In the genomic region with DNA sequence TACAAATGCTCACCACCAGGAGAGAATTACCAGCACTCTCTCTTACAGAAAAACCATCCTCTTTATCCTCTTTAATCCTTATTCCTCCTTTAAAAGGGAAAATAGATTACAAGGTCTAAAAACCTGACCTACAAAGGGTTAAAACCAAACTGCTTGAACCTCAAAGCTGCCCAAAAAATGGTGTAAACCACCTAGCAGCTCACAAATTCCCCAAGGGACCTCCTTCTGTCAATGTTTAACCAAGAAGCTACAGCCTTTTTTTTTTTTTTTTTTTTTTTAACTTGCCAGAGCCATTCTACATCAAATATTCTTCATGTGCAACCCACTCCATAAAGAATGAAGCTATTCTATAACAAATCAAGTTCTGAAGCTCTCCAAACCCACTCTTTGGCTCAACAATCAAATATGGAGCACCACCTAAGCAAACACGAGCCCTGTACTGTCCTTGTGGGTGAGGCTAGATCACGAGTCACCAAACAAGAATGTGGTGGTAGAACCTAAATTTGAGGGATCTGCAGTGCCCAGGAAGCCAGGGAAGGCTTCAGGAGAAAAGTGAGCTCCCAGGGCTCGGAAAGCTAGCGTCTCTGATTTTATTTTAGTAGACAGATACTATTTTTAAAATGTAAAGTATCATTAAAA, we compare ENCODE assay signal across 8 cellular contexts. TPM values are rescaled to one million over a fixed set of nuclear protein-coding genes. Genes with fewer than 3 reads are reported as not detected.
DNase-seq lines count a peak whose midpoint lies in the region; ATAC-seq and TF ChIP-seq lines count a peak whose summit lies in the region.

No MANE protein-coding gene starts in this region.

- DNase-seq in DMS79 treated with DMSO at 0.1 percent for 48 hours (lab: John Stamatoyannopoulos, UW), result peak; percentile 12
- no peak for DNase-seq in DMS79 (lab: John Stamatoyannopoulos, UW)
- DNase-seq in MG63, result peak; percentile 42
- DNase-seq in fibroblast of lung (ENCODE audit: low read depth in 2 of 2), result peak; percentile 59 to 89
- no peak for DNase-seq in tibial nerve (ENCODE audit: low spot score in 2 of 2)
- no peak for DNase-seq in stimulated activated CD4-positive, alpha-beta T cell treated with anti-CD3 and anti-CD28 coated beads, Interleukin-4, amount 100 ng/mL, for 1 hour
- DNase-seq in NCI-H748 (lab: John Stamatoyannopoulos, UW; ENCODE audit: unreplicated experiment), result no peak

- no peak for ATAC-seq in HG02623 (IDR thresholded peaks at IDR 0.05; ENCODE audit: unreplicated experiment)

- H3K79me2 ChIP-seq in fibroblast of lung (ENCODE audit: control insufficient read depth, insufficient read depth, low read length), result no peaks in the 10 kb centered on the region

- H3K4me2 ChIP-seq in fibroblast of lung (ENCODE audit: extremely low read depth, insufficient read depth, low read length), result peak overlapping the region; percentile 63

- H3K27ac ChIP-seq in fibroblast of lung (ENCODE audit: insufficient read depth, low read length), result peak overlapping the region; percentile 43
- H3K27ac ChIP-seq in tibial nerve, result peak overlapping the region in 3 of 4 donors; percentile 58 to 86 (median 82)

- peak overlapping the region; percentile 21 for H2AFZ ChIP-seq in fibroblast of lung (ENCODE audit: low read length)

- no peak overlapping the region for H3K4me3 ChIP-seq in MG63
- no peak overlapping the region for H3K4me3 ChIP-seq in fibroblast of lung (replicated peaks in 1 of 4; ENCODE audit: control extremely low read depth in 1 of 4, insufficient read depth in 1 of 4, low read depth in 3 of 4, low read length in 4 of 4)
- H3K4me3 ChIP-seq in tibial nerve, result no peak overlapping the region

- no peaks in the 10 kb centered on the region for H3K9me3 ChIP-seq in MG63
- no peaks in the 10 kb centered on the region for H3K9me3 ChIP-seq in fibroblast of lung (ENCODE audit: control insufficient read depth, insufficient read depth, low read depth, low read length)
- peaks cover 0 to 3% (median 0%) of the 10 kb centered on the region in 4 donors for H3K9me3 ChIP-seq in tibial nerve

- no peak for TF ChIP-seq EP300 in tibial nerve (IDR thresholded peaks at IDR 0.05)

- TF ChIP-seq POLR2A in tibial nerve (IDR thresholded peaks at IDR 0.05), result no peak

- no peak for TF ChIP-seq CTCF in fibroblast of lung (conservative IDR thresholded peaks at IDR 0.05 in 1 of 2, IDR thresholded peaks at IDR 0.05 in 1 of 2; ENCODE audit: low read depth in 1 of 2, low read length in 2 of 2)
- no peak for TF ChIP-seq CTCF in tibial nerve (IDR thresholded peaks at IDR 0.05)

- H3K36me3 ChIP-seq in MG63 (no peaks in the 10 kb centered on the region), fibroblast of lung (ENCODE audit: control insufficient read depth, insufficient read depth, low read length) (no peaks in the 10 kb centered on the region), tibial nerve (no peaks in the 10 kb centered on the region)

- H3K4me1 ChIP-seq in fibroblast of lung (ENCODE audit: control insufficient read depth, extremely low read depth, insufficient read depth, low read length) (peaks cover 14% of the 10 kb centered on the region), tibial nerve (peaks cover 0 to 42% (median 33%) of the 10 kb centered on the region in 4 donors)

- H3K27me3 ChIP-seq in MG63, result no peaks in the 10 kb centered on the region
- no peaks in the 10 kb centered on the region for H3K27me3 ChIP-seq in fibroblast of lung (ENCODE audit: control insufficient read depth, insufficient read depth, low read length)
- H3K27me3 ChIP-seq in tibial nerve, result no peaks in the 10 kb centered on the region

- H3K9ac ChIP-seq in fibroblast of lung (ENCODE audit: insufficient read depth, low read length), result no peak overlapping the region

- 54 to 62% methylated on average over 4 of the region's 4 CpGs for WGBS in tibial nerve, 2 donors

- H4K20me1 ChIP-seq in fibroblast of lung (ENCODE audit: control insufficient read depth, extremely low read depth, insufficient read depth, low read length), result no peaks in the 10 kb centered on the region

RNA-seq across cellular contexts. Expression of gene OSBPL10, which starts 20.1 kb away (rescaled TPM):
- 2.5 and 3.7 TPM in 2 replicates for total RNA-seq in MG63 (2014; rRNA removed; shearing (Covaris generic); ENCODE audit: low replicate concordance)
- total RNA-seq in fibroblast of lung, result 3.6 and 7.1 TPM in 2 replicates
- polyA plus RNA-seq in fibroblast of lung, result 7.5 and 9.9 TPM in 2 replicates
- 7.4 and 9.9 TPM in 2 replicates for polyA plus RNA-seq in fibroblast of lung (2012)
- polyA minus RNA-seq in fibroblast of lung (ENCODE audit: low replicate concordance), result 13.7 and 15.9 TPM in 2 replicates
- total RNA-seq in tibial nerve, result 10 to 100 TPM; 45.0 to 79.2 (median 60.4) TPM

RNA-seq across cellular contexts. Expression of gene ZNF860, which starts 20.6 kb away (rescaled TPM):
- not detected in 2 replicates for total RNA-seq in MG63 (2014; rRNA removed; shearing (Covaris generic); ENCODE audit: low replicate concordance)
- total RNA-seq in fibroblast of lung (under 0.01 and 0.50 TPM in 2 replicates), tibial nerve (1 to 10 TPM in 3 of 4 donors, under 1 TPM in 1; 0.84 to 1.8 (median 1.3) TPM)
- polyA plus RNA-seq in fibroblast of lung, result 0.52 and 0.70 TPM in 2 replicates
- polyA plus RNA-seq in fibroblast of lung (2012), result 0.20 and 0.48 TPM in 2 replicates
- 0.11 TPM in 1 of 2 replicates, not detected in the other for polyA minus RNA-seq in fibroblast of lung (ENCODE audit: low replicate concordance)

Comparison
In these comparisons a context has a peak if more than half of its experiments do, and no peak if none do; other contexts are left out.
1. DNase-seq: peak in DMS79 treated with DMSO at 0.1 percent for 48 hours (single experiment), MG63 (single experiment) and fibroblast of lung (2 of 2); none in DMS79 (single experiment), tibial nerve (0 of 2), stimulated activated CD4-positive, alpha-beta T cell treated with anti-CD3 and anti-CD28 coated beads, Interleukin-4, amount 100 ng/mL, for 1 hour (single experiment) and NCI-H748 (single experiment).